In the genomic region with DNA sequence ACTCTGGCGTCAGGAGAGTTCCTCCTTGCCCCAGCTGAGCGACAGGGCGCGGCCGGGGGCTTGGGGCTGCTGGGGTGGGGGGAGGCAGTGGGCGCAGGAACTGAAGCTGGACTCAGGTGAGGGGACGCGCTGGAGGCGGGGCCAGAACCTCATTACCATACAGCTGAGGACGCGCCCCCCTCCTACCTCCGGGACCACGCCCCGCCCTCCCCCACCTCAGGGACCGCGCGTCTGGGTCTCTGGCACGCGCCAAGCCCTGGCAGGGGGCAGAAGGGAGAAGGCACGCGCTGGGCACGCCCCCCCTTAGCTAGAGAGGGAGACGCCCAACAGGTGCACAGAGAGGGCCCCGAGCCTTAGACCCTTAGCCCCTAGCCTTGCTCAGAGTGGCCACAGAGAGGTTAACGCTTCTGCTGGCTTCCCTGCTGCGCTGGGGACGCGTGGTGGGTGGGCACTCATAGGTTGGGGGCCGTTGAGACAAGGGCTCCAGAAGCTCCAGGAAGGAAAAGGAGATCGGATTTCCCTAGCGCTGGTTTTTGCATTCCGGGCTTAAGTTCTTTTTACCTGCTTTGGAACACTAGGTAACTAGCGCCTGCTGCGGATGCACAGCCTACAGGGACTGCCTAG, we compare ENCODE assay signal across 7 cellular contexts. TPM values are rescaled to one million over a fixed set of nuclear protein-coding genes. Genes with fewer than 3 reads are reported as not detected.
A peak's percentile ranks its signal among the peaks of the same experiment; 100 is the strongest.
DNase-seq lines count a peak whose midpoint lies in the region; ATAC-seq and TF ChIP-seq lines count a peak whose summit lies in the region.

No MANE protein-coding gene starts in this region.

- no peak for ATAC-seq in HG02840 (IDR thresholded peaks at IDR 0.05; ENCODE audit: low FRiP score, unreplicated experiment)

- peaks cover 25% of the 10 kb centered on the region for H3K4me1 Mint-ChIP-seq in HFFc6 (ENCODE audit: low read depth)
- H3K4me1 Mint-ChIP-seq in dendritic cell treated with granulocyte-macrophage colony-stimulating factor and Interleukin-4, amounts not matched to agents 40 ng/mL and 50 ng/mL, for 4 days (ENCODE audit: low read depth) = peaks cover 71% of the 10 kb centered on the region

- H3K27ac Mint-ChIP-seq in HFFc6 = no peak overlapping the region
- no peak overlapping the region for H3K27ac Mint-ChIP-seq in dendritic cell treated with granulocyte-macrophage colony-stimulating factor and Interleukin-4, amounts not matched to agents 40 ng/mL and 50 ng/mL, for 4 days

- intact Hi-C loops in dendritic cell treated with granulocyte-macrophage colony-stimulating factor and Interleukin-4, amounts not matched to agents 40 ng/mL and 50 ng/mL, for 4 days (cut with micrococcal nuclease) = no loop called here

- H4K20me1 ChIP-seq in neural cell (ENCODE audit: insufficient read depth) = no peaks in the 10 kb centered on the region

- no peaks in the 10 kb centered on the region for H3K9me3 ChIP-seq in neural cell (ENCODE audit: low read length)

- no peak for TF ChIP-seq RAD21 in neural cell (conservative IDR thresholded peaks at IDR 0.05)

- H3K36me3 ChIP-seq in neural cell (ENCODE audit: insufficient read depth, low read length) = no peaks in the 10 kb centered on the region

- no peak overlapping the region for H2AFZ ChIP-seq in neural cell (ENCODE audit: low read depth, low read length)

- no peaks in the 10 kb centered on the region for H3K9me2 ChIP-seq in neural cell (ENCODE audit: insufficient read depth, low read length)

- H3K4me3 Mint-ChIP-seq in HFFc6 = peak overlapping the region; percentile 57
- H3K4me3 Mint-ChIP-seq in dendritic cell treated with granulocyte-macrophage colony-stimulating factor and Interleukin-4, amounts not matched to agents 40 ng/mL and 50 ng/mL, for 4 days = peak overlapping the region; percentile 69

- H3K9me3 Mint-ChIP-seq in HFFc6 = no peaks in the 10 kb centered on the region
- no peaks in the 10 kb centered on the region for H3K9me3 Mint-ChIP-seq in dendritic cell treated with granulocyte-macrophage colony-stimulating factor and Interleukin-4, amounts not matched to agents 40 ng/mL and 50 ng/mL, for 4 days

- H3K79me2 ChIP-seq in neural cell (replicated peaks; ENCODE audit: insufficient read depth, low read length) = no peaks in the 10 kb centered on the region

- no peak overlapping the region for H3K27ac ChIP-seq in neural cell (ENCODE audit: low read length)

- H3K27me3 Mint-ChIP-seq in HFFc6 (ENCODE audit: insufficient read depth) = peaks cover 22% of the 10 kb centered on the region
- peaks cover 98% of the 10 kb centered on the region for H3K27me3 Mint-ChIP-seq in dendritic cell treated with granulocyte-macrophage colony-stimulating factor and Interleukin-4, amounts not matched to agents 40 ng/mL and 50 ng/mL, for 4 days

- TF ChIP-seq EP300 in neural cell (conservative IDR thresholded peaks at IDR 0.05; ENCODE audit: poor library complexity, severe bottlenecking) = no peak

- H3K4me3 ChIP-seq in neural cell (ENCODE audit: low read length) = peak overlapping the region; percentile 80

- TF ChIP-seq CTCF in HFFc6 (IDR thresholded peaks at IDR 0.05) (no peak), neural cell (IDR thresholded peaks at IDR 0.05; ENCODE audit: poor library complexity, severe bottlenecking) (no peak)

- peak overlapping the region; percentile 52 for H3K9ac ChIP-seq in neural cell (ENCODE audit: low read length)

- H3K4me2 ChIP-seq in neural cell (ENCODE audit: low read length) = peak overlapping the region; percentile 73

- DNase-seq in HFFc6 (no peak), NCI-H510A (lab: John Stamatoyannopoulos, UW) (peak; percentile 89), kidney glomerular epithelial cell (lab: John Stamatoyannopoulos, UW) (no peak)
- no peak for DNase-seq in activated CD4-positive, CD25-positive, alpha-beta regulatory T cell (lab: John Stamatoyannopoulos, UW)

- H3K36me3 Mint-ChIP-seq in HFFc6 (ENCODE audit: low read depth) = no peaks in the 10 kb centered on the region
- no peaks in the 10 kb centered on the region for H3K36me3 Mint-ChIP-seq in dendritic cell treated with granulocyte-macrophage colony-stimulating factor and Interleukin-4, amounts not matched to agents 40 ng/mL and 50 ng/mL, for 4 days (ENCODE audit: low read depth)

- peaks cover 95% of the 10 kb centered on the region for H3K27me3 ChIP-seq in neural cell (ENCODE audit: insufficient read depth, low read depth, low read length)

- H3F3A ChIP-seq in neural cell (ENCODE audit: insufficient read depth, low read length, poor library complexity, severe bottlenecking) = peaks cover 3% of the 10 kb centered on the region

TF ChIP-seq in neural cell, 6 proteins besides CTCF, POLR2A, EP300 and RAD21:
- no peak for TF ChIP-seq POLR2AphosphoS5 (IDR thresholded peaks at IDR 0.05)
- no peak for TF ChIP-seq EZH2 (IDR thresholded peaks at IDR 0.05; ENCODE audit: borderline replicate concordance, insufficient read depth, low read length, poor library complexity, severe bottlenecking)
- TF ChIP-seq, protein P1, sequence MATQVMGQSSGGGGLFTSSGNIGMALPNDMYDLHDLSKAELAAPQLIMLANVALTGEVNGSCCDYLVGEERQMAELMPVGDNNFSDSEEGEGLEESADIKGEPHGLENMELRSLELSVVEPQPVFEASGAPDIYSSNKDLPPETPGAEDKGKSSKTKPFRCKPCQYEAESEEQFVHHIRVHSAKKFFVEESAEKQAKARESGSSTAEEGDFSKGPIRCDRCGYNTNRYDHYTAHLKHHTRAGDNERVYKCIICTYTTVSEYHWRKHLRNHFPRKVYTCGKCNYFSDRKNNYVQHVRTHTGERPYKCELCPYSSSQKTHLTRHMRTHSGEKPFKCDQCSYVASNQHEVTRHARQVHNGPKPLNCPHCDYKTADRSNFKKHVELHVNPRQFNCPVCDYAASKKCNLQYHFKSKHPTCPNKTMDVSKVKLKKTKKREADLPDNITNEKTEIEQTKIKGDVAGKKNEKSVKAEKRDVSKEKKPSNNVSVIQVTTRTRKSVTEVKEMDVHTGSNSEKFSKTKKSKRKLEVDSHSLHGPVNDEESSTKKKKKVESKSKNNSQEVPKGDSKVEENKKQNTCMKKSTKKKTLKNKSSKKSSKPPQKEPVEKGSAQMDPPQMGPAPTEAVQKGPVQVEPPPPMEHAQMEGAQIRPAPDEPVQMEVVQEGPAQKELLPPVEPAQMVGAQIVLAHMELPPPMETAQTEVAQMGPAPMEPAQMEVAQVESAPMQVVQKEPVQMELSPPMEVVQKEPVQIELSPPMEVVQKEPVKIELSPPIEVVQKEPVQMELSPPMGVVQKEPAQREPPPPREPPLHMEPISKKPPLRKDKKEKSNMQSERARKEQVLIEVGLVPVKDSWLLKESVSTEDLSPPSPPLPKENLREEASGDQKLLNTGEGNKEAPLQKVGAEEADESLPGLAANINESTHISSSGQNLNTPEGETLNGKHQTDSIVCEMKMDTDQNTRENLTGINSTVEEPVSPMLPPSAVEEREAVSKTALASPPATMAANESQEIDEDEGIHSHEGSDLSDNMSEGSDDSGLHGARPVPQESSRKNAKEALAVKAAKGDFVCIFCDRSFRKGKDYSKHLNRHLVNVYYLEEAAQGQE (IDR thresholded peaks at IDR 0.05; ENCODE audit: borderline replicate concordance) = no peak
- TF ChIP-seq SMC3 (conservative IDR thresholded peaks at IDR 0.05; ENCODE audit: poor library complexity) = no peak
- no peak for TF ChIP-seq TAF1 (IDR thresholded peaks at IDR 0.05; ENCODE audit: low read depth)
- TF ChIP-seq MXI1 (conservative IDR thresholded peaks at IDR 0.05; ENCODE audit: poor library complexity, severe bottlenecking) = no peak

RNA-seq across cellular contexts. Expression of a gene that starts 0.7 kb away (rescaled TPM):
- under 1 TPM in 2 of 6 experiments, not detected in 4; 0.05 to 0.11 TPM for total RNA-seq in HFFc6 (2021; fragmentation: NEBNext Ultra II Directional; extraction: Animal tissue kit (Norgen Biotek cat#: 25700))
- 2.2 and 2.3 TPM in 2 replicates for polyA plus RNA-seq in neural cell
- 2.2 and 2.7 TPM in 2 replicates for polyA minus RNA-seq in neural cell

RNA-seq across cellular contexts. Expression of a gene that starts 24.8 kb away (rescaled TPM):
- total RNA-seq in HFFc6 (2021; fragmentation: NEBNext Ultra II Directional; extraction: Animal tissue kit (Norgen Biotek cat#: 25700)) = 10 to 100 TPM; 20.8 to 26.0 (median 24.2) TPM
- polyA plus RNA-seq in neural cell = 3.6 and 7.0 TPM in 2 replicates
- polyA minus RNA-seq in neural cell = 6.8 and 9.7 TPM in 2 replicates

RNA-seq across cellular contexts. Expression of a gene that starts 34.2 kb away (rescaled TPM):
- total RNA-seq in HFFc6 (2021; fragmentation: NEBNext Ultra II Directional; extraction: Animal tissue kit (Norgen Biotek cat#: 25700)) = 10 to 100 TPM; 27.7 to 33.1 (median 31.2) TPM
- polyA plus RNA-seq in neural cell = 13.8 and 16.7 TPM in 2 replicates
- 43.4 and 55.8 TPM in 2 replicates for polyA minus RNA-seq in neural cell

RNA-seq across cellular contexts. Expression of a gene that starts 54.4 kb away (rescaled TPM):
- total RNA-seq in HFFc6 (2021; fragmentation: NEBNext Ultra II Directional; extraction: Animal tissue kit (Norgen Biotek cat#: 25700)) = under 1 TPM in 5 of 6 experiments, not detected in 1; 0.14 to 0.41 (median 0.31) TPM
- 1.9 and 2.8 TPM in 2 replicates for polyA plus RNA-seq in neural cell
- polyA minus RNA-seq in neural cell = 1.9 and 2.3 TPM in 2 replicates
